ENCODE assay signal across 24 cellular contexts in the genomic region with DNA sequence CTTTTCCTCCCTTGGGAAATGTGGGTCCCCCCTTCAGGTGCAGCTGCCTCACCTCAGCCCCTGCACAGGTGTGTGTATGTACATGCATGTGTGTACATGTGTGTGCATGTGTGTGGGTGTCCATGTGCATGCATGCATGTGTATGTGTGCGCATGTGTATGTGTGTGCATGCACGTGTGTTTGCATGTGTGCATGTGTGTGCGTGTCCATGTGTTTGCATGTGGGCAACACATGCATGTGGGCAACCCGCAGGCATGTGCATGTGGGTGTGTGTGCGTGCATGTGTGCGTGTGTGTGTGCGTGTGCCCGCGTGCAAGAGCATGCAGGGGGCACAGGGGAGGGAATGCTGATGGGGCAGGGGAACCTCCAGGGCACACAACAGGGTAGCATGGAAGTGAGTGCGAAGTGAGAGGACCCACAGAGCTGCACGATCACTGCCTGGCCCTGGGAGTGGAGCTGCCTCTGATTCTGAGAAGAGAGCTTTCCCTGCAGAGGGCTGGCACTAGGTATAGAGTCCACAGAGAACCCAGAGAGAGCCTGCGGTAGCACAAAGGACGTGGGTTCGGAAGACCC. TPM values are rescaled to one million over a fixed set of nuclear protein-coding genes. Genes with fewer than 3 reads are reported as not detected.
DNase-seq lines count a peak whose midpoint lies in the region; ATAC-seq and TF ChIP-seq lines count a peak whose summit lies in the region.
"Had no signal": no experiment of that assay in that cellular context is flagged by ENCODE, and none has a peak within 500 bp of the region (broad histone marks: within the 10 kb centered on the region; RNA-seq: fewer than 3 reads in every experiment).

No MANE protein-coding gene starts in this region.

- no peaks in the 10 kb centered on the region for H3K36me3 Mint-ChIP-seq in activated CD8-positive, alpha-beta T cell treated with anti-CD3 and anti-CD28 coated beads, Interleukin-2, amount 10 ng/mL, durations not matched to agents 7 days and 5 days (ENCODE audit: low read depth)
- H3K36me3 Mint-ChIP-seq in activated CD8-positive, alpha-beta T cell treated with anti-CD3 and anti-CD28 coated beads for 36 hours (ENCODE audit: low read depth), result no peaks in the 10 kb centered on the region
- H3K36me3 Mint-ChIP-seq in WTC11, result no peaks in the 10 kb centered on the region
- H3K36me3 Mint-ChIP-seq in stimulated activated naive B cell treated with anti-CD40 and anti-IgM and Interleukin-4, amounts not matched to agents 10 μg/mL and 1 μg/mL and 100 μg/mL, for 72 hours, result peaks cover 22 to 24% of the 10 kb centered on the region in 2 donors
- peaks cover 0 to 24% (median 2%) of the 10 kb centered on the region in 3 donors for H3K36me3 Mint-ChIP-seq in naive thymus-derived CD8-positive, alpha-beta T cell

- POLR2A ChIA-PET in activated CD8-positive, alpha-beta T cell treated with anti-CD3 and anti-CD28 coated beads, Interleukin-2, amount 10 ng/mL, durations not matched to agents 7 days and 5 days (lab: Charles Lee), result no interaction called here
- POLR2A ChIA-PET in activated CD8-positive, alpha-beta T cell treated with anti-CD3 and anti-CD28 coated beads for 36 hours (lab: Charles Lee), result no interaction called here
- POLR2A ChIA-PET in WTC11 (lab: Charles Lee), result interaction anchor here (0.6 kb wide), 1 partner anchor 1391 kb away, joined by 4 read pairs; no protein-coding TSS in a partner anchor
- POLR2A ChIA-PET in naive thymus-derived CD8-positive, alpha-beta T cell (lab: Charles Lee), result no interaction called here

- no peak for ATAC-seq in activated CD8-positive, alpha-beta T cell treated with anti-CD3 and anti-CD28 coated beads, Interleukin-2, amount 10 ng/mL, durations not matched to agents 7 days and 5 days
- no peak for ATAC-seq in activated CD8-positive, alpha-beta T cell treated with anti-CD3 and anti-CD28 coated beads for 36 hours
- ATAC-seq in WTC11 (no peak), HG02588 (IDR thresholded peaks at IDR 0.05; ENCODE audit: unreplicated experiment) (no peak)
- no peak for ATAC-seq in stimulated activated naive B cell treated with anti-CD40 and anti-IgM and Interleukin-4, amounts not matched to agents 10 μg/mL and 1 μg/mL and 100 μg/mL, for 72 hours (replicated peaks)
- no peak for ATAC-seq in naive thymus-derived CD8-positive, alpha-beta T cell

- H3K4me1 Mint-ChIP-seq in activated CD8-positive, alpha-beta T cell treated with anti-CD3 and anti-CD28 coated beads, Interleukin-2, amount 10 ng/mL, durations not matched to agents 7 days and 5 days (ENCODE audit: low read depth), result peaks cover 15% of the 10 kb centered on the region
- H3K4me1 Mint-ChIP-seq in activated CD8-positive, alpha-beta T cell treated with anti-CD3 and anti-CD28 coated beads for 36 hours (ENCODE audit: low read depth), result no peaks in the 10 kb centered on the region
- peaks cover 7% of the 10 kb centered on the region for H3K4me1 Mint-ChIP-seq in WTC11
- peaks cover 0 to 2% of the 10 kb centered on the region in 2 donors for H3K4me1 Mint-ChIP-seq in stimulated activated naive B cell treated with anti-CD40 and anti-IgM and Interleukin-4, amounts not matched to agents 10 μg/mL and 1 μg/mL and 100 μg/mL, for 72 hours
- peaks cover 0 to 2% (median 0%) of the 10 kb centered on the region in 4 donors for H3K4me1 Mint-ChIP-seq in naive thymus-derived CD8-positive, alpha-beta T cell

- intact Hi-C loops in activated CD8-positive, alpha-beta T cell treated with anti-CD3 and anti-CD28 coated beads for 36 hours (cut with micrococcal nuclease), result no loop called here

- DNase-seq in activated CD8-positive, alpha-beta T cell treated with anti-CD3 and anti-CD28 coated beads, Interleukin-2, amount 10 ng/mL, durations not matched to agents 7 days and 5 days, result no peak
- DNase-seq in activated CD8-positive, alpha-beta T cell treated with anti-CD3 and anti-CD28 coated beads for 36 hours, result no peak
- DNase-seq in WTC11 (ENCODE audit: low spot score), result no peak
- peak; percentile 37 for DNase-seq in islet precursor cell
- no peak for DNase-seq in stimulated activated naive B cell treated with anti-CD40 and anti-IgM and Interleukin-4, amounts not matched to agents 10 μg/mL and 1 μg/mL and 100 μg/mL, for 72 hours
- no peak for DNase-seq in NCI-H526 (lab: John Stamatoyannopoulos, UW)
- no peak for DNase-seq in naive thymus-derived CD8-positive, alpha-beta T cell
- DNase-seq: 8988T; BE2C; CD4-positive, alpha-beta memory T cell; HFFc6; Kasumi-1; MG63; NCI-H1048; NCI-H1436 treated with DMSO at 0.1 percent for 48 hours; NCI-H2029 treated with DMSO at 0.1 percent for 48 hours; NCI-H2171 had no signal

- no peak overlapping the region for H3K4me3 Mint-ChIP-seq in activated CD8-positive, alpha-beta T cell treated with anti-CD3 and anti-CD28 coated beads, Interleukin-2, amount 10 ng/mL, durations not matched to agents 7 days and 5 days
- no peak overlapping the region for H3K4me3 Mint-ChIP-seq in activated CD8-positive, alpha-beta T cell treated with anti-CD3 and anti-CD28 coated beads for 36 hours
- H3K4me3 Mint-ChIP-seq in WTC11, result no peak overlapping the region
- no peak overlapping the region for H3K4me3 Mint-ChIP-seq in stimulated activated naive B cell treated with anti-CD40 and anti-IgM and Interleukin-4, amounts not matched to agents 10 μg/mL and 1 μg/mL and 100 μg/mL, for 72 hours
- no peak overlapping the region for H3K4me3 Mint-ChIP-seq in naive thymus-derived CD8-positive, alpha-beta T cell
- H3K4me3 Mint-ChIP-seq: CD4-positive, alpha-beta memory T cell; HFFc6 had no signal

- no peaks in the 10 kb centered on the region for H3K27me3 Mint-ChIP-seq in activated CD8-positive, alpha-beta T cell treated with anti-CD3 and anti-CD28 coated beads, Interleukin-2, amount 10 ng/mL, durations not matched to agents 7 days and 5 days (ENCODE audit: low read depth)
- H3K27me3 Mint-ChIP-seq in activated CD8-positive, alpha-beta T cell treated with anti-CD3 and anti-CD28 coated beads for 36 hours, result no peaks in the 10 kb centered on the region
- no peaks in the 10 kb centered on the region for H3K27me3 Mint-ChIP-seq in WTC11 (ENCODE audit: low read depth)
- H3K27me3 Mint-ChIP-seq in stimulated activated naive B cell treated with anti-CD40 and anti-IgM and Interleukin-4, amounts not matched to agents 10 μg/mL and 1 μg/mL and 100 μg/mL, for 72 hours, result no peaks in the 10 kb centered on the region
- H3K27me3 Mint-ChIP-seq in naive thymus-derived CD8-positive, alpha-beta T cell, result no peaks in the 10 kb centered on the region
- H3K27me3 Mint-ChIP-seq: CD4-positive, alpha-beta memory T cell; IgD-negative memory B cell had no signal

- CTCF ChIA-PET in activated CD8-positive, alpha-beta T cell treated with anti-CD3 and anti-CD28 coated beads, Interleukin-2, amount 10 ng/mL, durations not matched to agents 7 days and 5 days (lab: Charles Lee), result no interaction called here
- CTCF ChIA-PET in activated CD8-positive, alpha-beta T cell treated with anti-CD3 and anti-CD28 coated beads for 36 hours (lab: Charles Lee), result interaction anchor here (4.7 kb wide), 1 partner anchor 11 kb away, joined by 24 read pairs; no protein-coding TSS in a partner anchor
- CTCF ChIA-PET in WTC11 (lab: Charles Lee), result interaction anchor here (0.6 to 4.7 kb wide), 14 partner anchors 10 to 91 kb away, joined by 3 to 46 read pairs (median 8); partner anchors contain the start of gene BAIAP2L2

- TF ChIP-seq CTCF in activated CD8-positive, alpha-beta T cell treated with anti-CD3 and anti-CD28 coated beads for 36 hours (IDR thresholded peaks at IDR 0.05), result no peak
- no peak for TF ChIP-seq CTCF in WTC11 (IDR thresholded peaks at IDR 0.05)

- peak overlapping the region; percentile 57 for H3K27ac Mint-ChIP-seq in activated CD8-positive, alpha-beta T cell treated with anti-CD3 and anti-CD28 coated beads, Interleukin-2, amount 10 ng/mL, durations not matched to agents 7 days and 5 days
- H3K27ac Mint-ChIP-seq in activated CD8-positive, alpha-beta T cell treated with anti-CD3 and anti-CD28 coated beads for 36 hours, result no peak overlapping the region
- 0 out of 2 replicates have a peak overlapping the region, but pooled peaks have one; percentile 41 for H3K27ac Mint-ChIP-seq in WTC11
- peak overlapping the region; percentile 25 for H3K27ac Mint-ChIP-seq in stimulated activated naive B cell treated with anti-CD40 and anti-IgM and Interleukin-4, amounts not matched to agents 10 μg/mL and 1 μg/mL and 100 μg/mL, for 72 hours
- no peak overlapping the region for H3K27ac Mint-ChIP-seq in naive thymus-derived CD8-positive, alpha-beta T cell
- H3K27ac Mint-ChIP-seq: HFFc6, IgD-negative memory B cell had no signal

- H3K9me3 Mint-ChIP-seq in activated CD8-positive, alpha-beta T cell treated with anti-CD3 and anti-CD28 coated beads, Interleukin-2, amount 10 ng/mL, durations not matched to agents 7 days and 5 days (ENCODE audit: insufficient read depth), result no peaks in the 10 kb centered on the region
- no peaks in the 10 kb centered on the region for H3K9me3 Mint-ChIP-seq in activated CD8-positive, alpha-beta T cell treated with anti-CD3 and anti-CD28 coated beads for 36 hours
- H3K9me3 Mint-ChIP-seq in WTC11, result no peaks in the 10 kb centered on the region
- H3K9me3 Mint-ChIP-seq in stimulated activated naive B cell treated with anti-CD40 and anti-IgM and Interleukin-4, amounts not matched to agents 10 μg/mL and 1 μg/mL and 100 μg/mL, for 72 hours, result no peaks in the 10 kb centered on the region
- H3K9me3 Mint-ChIP-seq in naive thymus-derived CD8-positive, alpha-beta T cell, result no peaks in the 10 kb centered on the region
- H3K9me3 Mint-ChIP-seq: CD4-positive, alpha-beta memory T cell; HFFc6; IgD-negative memory B cell had no signal

TF ChIP-seq in WTC11, 78 proteins besides CTCF, POLR2A, EP300 and RAD21 (continues in another document):
- TF ChIP-seq TP53 (CRISPR knock-in tag; IDR thresholded peaks at IDR 0.05), result no peak

RNA-seq across cellular contexts. Expression of gene BAIAP2L2, which starts 14.6 kb away (rescaled TPM):
- under 1 TPM; 0.47 to 0.58 TPM for total RNA-seq in activated CD8-positive, alpha-beta T cell treated with anti-CD3 and anti-CD28 coated beads, Interleukin-2, amount 10 ng/mL, durations not matched to agents 7 days and 5 days
- total RNA-seq in activated CD8-positive, alpha-beta T cell treated with anti-CD3 and anti-CD28 coated beads for 36 hours, result under 1 TPM; 0.61 to 0.67 TPM
- 3.0 to 5.7 TPM (median 4.9 TPM) in 3 replicates for total RNA-seq in WTC11 (2021)
- 1 to 10 TPM; 2.2 to 2.7 TPM for total RNA-seq in naive thymus-derived CD8-positive, alpha-beta T cell
- polyA plus RNA-seq in naive thymus-derived CD8-positive, alpha-beta T cell, result not detected
- total RNA-seq: H4 had no signal
- polyA plus RNA-seq: CD4-positive, alpha-beta memory T cell; IgD-negative memory B cell had no signal

RNA-seq across cellular contexts. Expression of gene SLC16A8, which starts 41.1 kb away (rescaled TPM):
- total RNA-seq in activated CD8-positive, alpha-beta T cell treated with anti-CD3 and anti-CD28 coated beads, Interleukin-2, amount 10 ng/mL, durations not matched to agents 7 days and 5 days, result not detected
- total RNA-seq in activated CD8-positive, alpha-beta T cell treated with anti-CD3 and anti-CD28 coated beads for 36 hours, result not detected
- 0.53 to 0.98 TPM (median 0.57 TPM) in 3 replicates for total RNA-seq in WTC11 (2021)
- not detected for total RNA-seq in naive thymus-derived CD8-positive, alpha-beta T cell
- not detected for polyA plus RNA-seq in naive thymus-derived CD8-positive, alpha-beta T cell
- total RNA-seq: CD4-positive, alpha-beta memory T cell; H4; HFFc6; HT-29; Peyer's patch; Right ventricle myocardium inferior had no signal
- polyA plus RNA-seq: AG04450; CD4-positive, alpha-beta memory T cell; IgD-negative memory B cell had no signal

RNA-seq across cellular contexts. Expression of gene PLA2G6, which starts 56.5 kb away (rescaled TPM):
- 10 to 100 TPM; 39.8 to 43.1 TPM for total RNA-seq in activated CD8-positive, alpha-beta T cell treated with anti-CD3 and anti-CD28 coated beads, Interleukin-2, amount 10 ng/mL, durations not matched to agents 7 days and 5 days
- total RNA-seq in activated CD8-positive, alpha-beta T cell treated with anti-CD3 and anti-CD28 coated beads for 36 hours, result 10 to 100 TPM; 52.4 to 53.6 TPM
- total RNA-seq in WTC11 (2021), result 29.9 to 44.1 TPM (median 37.6 TPM) in 3 replicates
- total RNA-seq in naive thymus-derived CD8-positive, alpha-beta T cell, result 100 to 1,000 TPM; 173 to 186 TPM
- polyA plus RNA-seq in naive thymus-derived CD8-positive, alpha-beta T cell, result 1 to 10 TPM; 2.6 to 7.2 (median 2.6) TPM

Comparison
In these comparisons a context has a peak if more than half of its experiments do, and no peak if none do; other contexts are left out.
1. H3K27ac Mint-ChIP-seq: peak in activated CD8-positive, alpha-beta T cell treated with anti-CD3 and anti-CD28 coated beads, Interleukin-2, amount 10 ng/mL, durations not matched to agents 7 days and 5 days (single experiment), WTC11 (single experiment) and stimulated activated naive B cell treated with anti-CD40 and anti-IgM and Interleukin-4, amounts not matched to agents 10 μg/mL and 1 μg/mL and 100 μg/mL, for 72 hours (single experiment); none in activated CD8-positive, alpha-beta T cell treated with anti-CD3 and anti-CD28 coated beads for 36 hours (single experiment) and naive thymus-derived CD8-positive, alpha-beta T cell (0 of 10).